22 cellular contexts compared by ENCODE assay signal in genomic region chr2:105307962-105308361, GRCh38. TPM values are rescaled to one million over a fixed set of nuclear protein-coding genes. Genes with fewer than 3 reads are reported as not detected.
DNase-seq lines count a peak whose midpoint lies in the region; ATAC-seq and TF ChIP-seq lines count a peak whose summit lies in the region.
"Had no signal": no experiment of that assay in that cellular context is flagged by ENCODE, and none has a peak within 500 bp of the region (broad histone marks: within the 10 kb centered on the region; RNA-seq: fewer than 3 reads in every experiment).

No MANE protein-coding gene starts in this region.

- no peak for TF ChIP-seq CTCF in mesothelial cell of epicardium (IDR thresholded peaks at IDR 0.05; ENCODE audit: unreplicated experiment)

- no peak overlapping the region for H3K4me3 ChIP-seq in CD4-positive, CD25-positive, alpha-beta regulatory T cell (ENCODE audit: low read depth, low read length)
- H3K4me3 ChIP-seq: K562, Peyer's patch, SJCRH30 had no signal

- no peak overlapping the region for H3K4me3 Mint-ChIP-seq in CD4-positive, CD25-positive, alpha-beta regulatory T cell
- no peak overlapping the region for H3K4me3 Mint-ChIP-seq in T-helper 17 cell
- H3K4me3 Mint-ChIP-seq in mesothelial cell of epicardium, result no peak overlapping the region

- H3K36me3 Mint-ChIP-seq in CD4-positive, CD25-positive, alpha-beta regulatory T cell, result peaks cover 26% of the 10 kb centered on the region
- H3K36me3 Mint-ChIP-seq in T-helper 17 cell (ENCODE audit: low read depth), result peaks cover 6% of the 10 kb centered on the region
- peaks cover 17% of the 10 kb centered on the region for H3K36me3 Mint-ChIP-seq in mesothelial cell of epicardium

- H3K27ac Mint-ChIP-seq in CD4-positive, CD25-positive, alpha-beta regulatory T cell, result peak overlapping the region in 2 of 3 donors; percentile 54 to 84
- H3K27ac Mint-ChIP-seq in T-helper 17 cell (peak overlapping the region; percentile 37), mesothelial cell of epicardium (peak overlapping the region; percentile 47)

- no peaks in the 10 kb centered on the region for H3K27me3 ChIP-seq in CD4-positive, CD25-positive, alpha-beta regulatory T cell (ENCODE audit: control insufficient read depth, insufficient read depth, low read length)
- H3K27me3 ChIP-seq: Peyer's patch, SJCRH30 had no signal

- H3K27me3 Mint-ChIP-seq in CD4-positive, CD25-positive, alpha-beta regulatory T cell, result no peaks in the 10 kb centered on the region
- H3K27me3 Mint-ChIP-seq in T-helper 17 cell (no peaks in the 10 kb centered on the region), mesothelial cell of epicardium (ENCODE audit: low read depth) (no peaks in the 10 kb centered on the region)
- H3K27me3 Mint-ChIP-seq: CD8-positive, alpha-beta memory T cell had no signal

- H3K4me1 ChIP-seq in CD4-positive, CD25-positive, alpha-beta regulatory T cell (ENCODE audit: control insufficient read depth, insufficient read depth, low read length, poor library complexity, severe bottlenecking), result no peaks in the 10 kb centered on the region
- H3K4me1 ChIP-seq: Peyer's patch, SJCRH30 had no signal

- DNase-seq in NCI-H510A treated with DMSO at 0.1 percent for 48 hours (lab: John Stamatoyannopoulos, UW) (peak; percentile 4), NCI-H510A (lab: John Stamatoyannopoulos, UW) (no peak), T-helper 17 cell (no peak), mesothelial cell of epicardium (ENCODE audit: low spot score in 2 of 2, unreplicated experiment in 2 of 2) (no peak), retina (no peak), COR-L47 (lab: John Stamatoyannopoulos, UW) (no peak), cerebellar cortex (ENCODE audit: low spot score) (no peak)
- DNase-seq in CD4-positive, CD25-positive, alpha-beta regulatory T cell, result no peak
- DNase-seq: C1 segment of cervical spinal cord; CD8-positive, alpha-beta memory T cell; H7; NCI-H1092 treated with DMSO at 0.1 percent for 48 hours; NCI-H1436 treated with DMSO at 0.1 percent for 48 hours; NCI-H1930; NCI-H2227 treated with DMSO at 0.1 percent for 48 hours; NCI-H524; NCI-H774; NK-92 treated with Interleukin-12 subunit alpha and Interleukin-12 subunit beta, amount 100 ng/mL, for 24 hours; Peyer's patch; SJCRH30 had no signal

- H3K9me3 Mint-ChIP-seq in CD4-positive, CD25-positive, alpha-beta regulatory T cell, result no peaks in the 10 kb centered on the region
- peaks cover 3% of the 10 kb centered on the region for H3K9me3 Mint-ChIP-seq in mesothelial cell of epicardium
- H3K9me3 Mint-ChIP-seq: CD8-positive, alpha-beta memory T cell had no signal

- no peak overlapping the region for H3K27ac ChIP-seq in CD4-positive, CD25-positive, alpha-beta regulatory T cell (ENCODE audit: insufficient read depth, low read length, poor library complexity, severe bottlenecking)
- H3K27ac ChIP-seq: 22Rv1, Peyer's patch, SJCRH30 had no signal

- peaks cover 6 to 37% (median 20%) of the 10 kb centered on the region in 4 donors for H3K4me1 Mint-ChIP-seq in CD4-positive, CD25-positive, alpha-beta regulatory T cell
- peaks cover 21% of the 10 kb centered on the region for H3K4me1 Mint-ChIP-seq in T-helper 17 cell
- no peaks in the 10 kb centered on the region for H3K4me1 Mint-ChIP-seq in mesothelial cell of epicardium

- peaks cover 26% of the 10 kb centered on the region for H3K36me3 ChIP-seq in CD4-positive, CD25-positive, alpha-beta regulatory T cell (ENCODE audit: control insufficient read depth, insufficient read depth, low read length)

- no peak for ATAC-seq in CD4-positive, CD25-positive, alpha-beta regulatory T cell (ENCODE audit: low read depth in 2 of 2)
- ATAC-seq in T-helper 17 cell, result no peak
- ATAC-seq: K562 had no signal

- no peaks in the 10 kb centered on the region for H3K9me3 ChIP-seq in CD4-positive, CD25-positive, alpha-beta regulatory T cell (ENCODE audit: control insufficient read depth in 2 of 2, low read length in 2 of 2)
- no peaks in the 10 kb centered on the region for H3K9me3 ChIP-seq in T-helper 17 cell (ENCODE audit: control insufficient read depth, low read length, poor library complexity, severe bottlenecking)
- H3K9me3 ChIP-seq: Peyer's patch, SJCRH30 had no signal

RNA-seq across cellular contexts. Expression of gene TGFBRAP1, which starts 21.6 kb away (rescaled TPM):
- 21.0 TPM for total RNA-seq in CD4-positive, CD25-positive, alpha-beta regulatory T cell
- polyA plus RNA-seq in CD4-positive, CD25-positive, alpha-beta regulatory T cell, result 10 to 100 TPM; 13.9 to 20.0 (median 16.5) TPM
- total RNA-seq in T-helper 17 cell (10 to 100 TPM; 18.5 to 19.1 TPM), mesothelial cell of epicardium (23.3 to 24.1 TPM (median 23.6 TPM) in 3 replicates)

RNA-seq across cellular contexts. Expression of gene C2orf49, which starts 29.4 kb away (rescaled TPM):
- 19.5 TPM for total RNA-seq in CD4-positive, CD25-positive, alpha-beta regulatory T cell
- 10 to 100 TPM; 11.0 to 13.4 (median 11.4) TPM for polyA plus RNA-seq in CD4-positive, CD25-positive, alpha-beta regulatory T cell
- total RNA-seq in T-helper 17 cell (10 to 100 TPM; 18.1 to 21.5 TPM), mesothelial cell of epicardium (20.7 to 23.3 TPM (median 20.8 TPM) in 3 replicates)
